ENCODE assay signal across 2 cellular contexts in genomic region chr1:112925015-112925414, GRCh38.
TF ChIP-seq lines count a peak whose summit lies in the region.

No MANE protein-coding gene starts in this region.

TF ChIP-seq in HCT116, 20 proteins besides CTCF, POLR2A, EP300 and RAD21:
- TF ChIP-seq YY1 (IDR thresholded peaks at IDR 0.05; ENCODE audit: extremely low read depth, insufficient replicate concordance, low read depth, low read length) (no peak), EGR1 (IDR thresholded peaks at IDR 0.05; ENCODE audit: low read depth) (no peak), SIN3A (IDR thresholded peaks at IDR 0.05; ENCODE audit: low read depth) (no peak), ZFX (IDR thresholded peaks at IDR 0.05) (no peak), MAX (IDR thresholded peaks at IDR 0.05) (no peak), REST (IDR thresholded peaks at IDR 0.05; ENCODE audit: low read depth) (no peak), CEBPB (IDR thresholded peaks at IDR 0.05; ENCODE audit: low read depth) (no peak), EZH2 (IDR thresholded peaks at IDR 0.05) (no peak)
TF ChIP-seq in HCT116: peak in this region for 0.

TF ChIP-seq in K562, 482 proteins besides CTCF, POLR2A, EP300 and RAD21:
- TF ChIP-seq SMAD4 (CRISPR knock-in tag; conservative IDR thresholded peaks at IDR 0.05), result no peak
- no peak for TF ChIP-seq CUX1 (CRISPR knock-in tag; IDR thresholded peaks at IDR 0.05)
- no peak for TF ChIP-seq ZBTB12 (CRISPR knock-in tag; IDR thresholded peaks at IDR 0.05)
- no peak for TF ChIP-seq PTTG1 (tag; IDR thresholded peaks at IDR 0.05; ENCODE audit: low read depth)
- no peak for TF ChIP-seq ZNF449 (CRISPR knock-in tag; IDR thresholded peaks at IDR 0.05)
- no peak for TF ChIP-seq ZBTB40 (IDR thresholded peaks at IDR 0.05)
- no peak for TF ChIP-seq ZBTB40 (CRISPR knock-in tag; IDR thresholded peaks at IDR 0.05)
